Comparison of ENCODE assay signal across 21 cellular contexts in genomic region chr1:16087733-16088132, GRCh38. TPM values are rescaled to one million over a fixed set of nuclear protein-coding genes. Genes with fewer than 3 reads are reported as not detected.
A peak's percentile ranks its signal among the peaks of the same experiment; 100 is the strongest.
DNase-seq lines count a peak whose midpoint lies in the region; ATAC-seq, FAIRE-seq and TF ChIP-seq lines count a peak whose summit lies in the region.
"Had no signal": no experiment of that assay in that cellular context is flagged by ENCODE, and none has a peak within 500 bp of the region (broad histone marks: within the 10 kb centered on the region; RNA-seq: fewer than 3 reads in every experiment).

No MANE protein-coding gene starts in this region.

- TF ChIP-seq RAD21 in K562 (CRISPR knock-in tag; conservative IDR thresholded peaks at IDR 0.05 in 1 of 2, IDR thresholded peaks at IDR 0.05 in 1 of 2): no peak

- CTCF ChIA-PET in K562 (lab: Yijun Ruan, JAX; ENCODE audit: low intra/inter-chr PET ratio): interaction anchor here (0.6 kb wide), 1 partner anchor 9 kb away, joined by 3 read pairs; no protein-coding TSS in a partner anchor

- POLR2A ChIA-PET in K562 (lab: Yijun Ruan, JAX): interaction anchor here (0.6 kb wide), 1 partner anchor 94 kb away, joined by 3 read pairs; no protein-coding TSS in a partner anchor

- no peaks in the 10 kb centered on the region; the same call in 1 of the 2 replicates for H3K27me3 ChIP-seq in H9 (ENCODE audit: insufficient read depth, low read length)
- H3K27me3 ChIP-seq in K562 (ENCODE audit: control insufficient read depth in 2 of 2, insufficient read depth in 2 of 2, low read length in 2 of 2): no peaks in the 10 kb centered on the region; a peak in 1 of 5 replicates
- H3K27me3 ChIP-seq in mesendoderm (ENCODE audit: insufficient read depth, low read length, poor library complexity): no peaks in the 10 kb centered on the region

- H3K9me3 ChIP-seq in H9 (ENCODE audit: control insufficient read depth, low read depth, low read length): no peaks in the 10 kb centered on the region
- no peaks in the 10 kb centered on the region for H3K9me3 ChIP-seq in K562 (replicated peaks; ENCODE audit: control insufficient read depth, insufficient read depth, low read depth, low read length)

- H2BK20ac ChIP-seq in H9 (ENCODE audit: low read depth, low read length, poor library complexity, severe bottlenecking): no peak overlapping the region

- in situ Hi-C loops in K562 (cut with MboI): no loop called here

- peaks cover 11 to 20% of the 10 kb centered on the region in 2 experiments for H3K4me1 Mint-ChIP-seq in H9

- no peak overlapping the region for H3K4me3 ChIP-seq in K562
- no peak overlapping the region for H3K4me3 ChIP-seq in mesendoderm (ENCODE audit: low read length)
- H3K4me3 ChIP-seq: GM12878, GM23248 had no signal

- H4K8ac ChIP-seq in H9 (replicated peaks; ENCODE audit: insufficient read length, low read depth, low read length): no peak overlapping the region
- no peak overlapping the region for H4K8ac ChIP-seq in mesendoderm (ENCODE audit: low read depth, low read length)

- H3K23me2 ChIP-seq in H9 (ENCODE audit: insufficient read length, low read depth, low read length, poor library complexity, severe bottlenecking): no peaks in the 10 kb centered on the region

- H3K4ac ChIP-seq in H9 (ENCODE audit: low read depth, low read length): no peak overlapping the region
- H3K4ac ChIP-seq in mesendoderm (ENCODE audit: low read depth, low read length): no peak overlapping the region

- no TSS peak for BruUV-seq in K562 (replicated peaks; lab: Mats Ljungman, UMichigan)

- H2AFZ ChIP-seq in H9 (ENCODE audit: low read length) (no peak overlapping the region), K562 (ENCODE audit: low read depth, low read length) (no peak overlapping the region; the same call in 1 of the 2 replicates)
- H2AFZ ChIP-seq: GM23248 had no signal

- TF ChIP-seq CTCF in H9 (conservative IDR thresholded peaks at IDR 0.05) (no peak), K562 (IDR thresholded peaks at IDR 0.05 in 2 of 3, conservative IDR thresholded peaks at IDR 0.05 in 1 of 3; ENCODE audit: insufficient read depth in 2 of 3, low read depth in 1 of 3, low read length in 3 of 3) (no peak)

- H3K79me1 ChIP-seq in H9 (ENCODE audit: insufficient read depth, low read depth, low read length, poor library complexity, severe bottlenecking): no peaks in the 10 kb centered on the region
- no peaks in the 10 kb centered on the region for H3K79me1 ChIP-seq in mesendoderm (ENCODE audit: low read length)

- H3K18ac ChIP-seq in H9 (ENCODE audit: insufficient read length, low read depth, low read length): no peak overlapping the region
- no peak overlapping the region for H3K18ac ChIP-seq in mesendoderm (ENCODE audit: low read length)

- H4K5ac ChIP-seq in H9 (ENCODE audit: insufficient read length, low read depth, low read length): no peak overlapping the region
- no peak overlapping the region for H4K5ac ChIP-seq in mesendoderm (ENCODE audit: low read length)

- DNase-seq in 8988T: peak; percentile 15
- DNase-seq in H9: peak; percentile 27
- DNase-seq in K562 (ENCODE audit: extremely low read depth in 1 of 4, low spot score in 3 of 4): no peak
- no peak for DNase-seq in mesendoderm
- no peak for DNase-seq in DMS 273 treated with DMSO at 0.1 percent for 48 hours (lab: John Stamatoyannopoulos, UW)
- DNase-seq in caudate nucleus (lab: John Stamatoyannopoulos, UW): no peak
- no peak for DNase-seq in NCI-H2081 (lab: John Stamatoyannopoulos, UW)
- DNase-seq: ACHN; AML-193; Calu3; CD4-positive, alpha-beta memory T cell; DMS79 treated with DMSO at 0.1 percent for 48 hours; GM23248; NCI-H1048; NCI-H1436 treated with DMSO at 0.1 percent for 48 hours; NCI-H2029 treated with DMSO at 0.1 percent for 48 hours; NCI-H510A treated with DMSO at 0.1 percent for 48 hours had no signal

- no peaks in the 10 kb centered on the region for H3K79me2 ChIP-seq in H9 (ENCODE audit: insufficient read depth, low read length)
- H3K79me2 ChIP-seq in K562 (ENCODE audit: control insufficient read depth, insufficient read depth, low read length): no peaks in the 10 kb centered on the region
- H3K79me2 ChIP-seq in mesendoderm (ENCODE audit: control insufficient read depth, insufficient read depth, low read length): no peaks in the 10 kb centered on the region

- H3T11ph ChIP-seq in H9 (ENCODE audit: low read length): no peak overlapping the region

- H3K56ac ChIP-seq in H9 (ENCODE audit: insufficient read length, low read depth, low read length) (no peak overlapping the region), mesendoderm (ENCODE audit: low read length) (peak overlapping the region; percentile 73)

- no peak overlapping the region for H2BK120ac ChIP-seq in H9 (ENCODE audit: low read depth, low read length, poor library complexity, severe bottlenecking)
- no peak overlapping the region for H2BK120ac ChIP-seq in mesendoderm (ENCODE audit: low read depth, low read length)

- H3K9me3 Mint-ChIP-seq in H9: no peaks in the 10 kb centered on the region
- H3K9me3 Mint-ChIP-seq: CD4-positive, alpha-beta memory T cell had no signal

- no peaks in the 10 kb centered on the region for H3K36me3 ChIP-seq in K562 (ENCODE audit: control insufficient read depth, insufficient read depth, low read length)
- no peaks in the 10 kb centered on the region for H3K36me3 ChIP-seq in mesendoderm (ENCODE audit: control insufficient read depth, insufficient read depth, low read length)

- no peaks in the 10 kb centered on the region for H3K36me3 Mint-ChIP-seq in H9 (ENCODE audit: insufficient read depth in 1 of 3, low read depth in 3 of 3)
- H3K36me3 Mint-ChIP-seq: CD4-positive, alpha-beta memory T cell had no signal

- H3K9ac ChIP-seq in H9 (ENCODE audit: extremely low read depth, insufficient read length, low read length) (no peak overlapping the region), K562 (ENCODE audit: insufficient read depth in 1 of 2, low read depth in 2 of 2, low read length in 2 of 2) (peak overlapping the region in 1 of 2 experiments; percentile 49; a peak in 2 of 4 replicates), mesendoderm (ENCODE audit: low read length) (peak overlapping the region; percentile 44)
- H3K9ac ChIP-seq: GM23248, KMS-11 had no signal

- no peak overlapping the region for H3K14ac ChIP-seq in H9 (ENCODE audit: insufficient read depth, low read length)

- H2BK15ac ChIP-seq in H9 (ENCODE audit: low read depth, low read length) (no peak overlapping the region), mesendoderm (replicated peaks; ENCODE audit: low read depth) (no peak overlapping the region)

- no peak for TF ChIP-seq EP300 in K562 (IDR thresholded peaks at IDR 0.05; ENCODE audit: low read length)

- H3K27ac ChIP-seq in H9 (ENCODE audit: insufficient read length, low read depth, low read length) (no peak overlapping the region), K562 (ENCODE audit: extremely low read depth, low read depth, low read length) (no peak overlapping the region), mesendoderm (ENCODE audit: low read depth, low read length) (no peak overlapping the region), caudate nucleus (ENCODE audit: low read depth, low read length) (no peak overlapping the region)
- H3K27ac ChIP-seq: GM23248, KMS-11 had no signal

- peaks cover 2% of the 10 kb centered on the region for H3K27me3 Mint-ChIP-seq in H9 (ENCODE audit: low read depth)
- H3K27me3 Mint-ChIP-seq: CD4-positive, alpha-beta memory T cell had no signal

- no peak for TF ChIP-seq POLR2A in K562 (conservative IDR thresholded peaks at IDR 0.05)

- FAIRE-seq in K562 (lab: Jason Lieb, UNC): no peak
- FAIRE-seq: G401.6, GM12878 had no signal

- WGBS in H9 (ENCODE audit: extremely low coverage, insufficient read length, low lambda C conversion rate): no CpG with 5 or more reads among the region's 7 CpGs
- 41% methylated on average over 7 of the region's 7 CpGs for WGBS in K562 (ENCODE audit: insufficient coverage, low coverage, missing lambda C conversion rate)
- WGBS in mesendoderm (ENCODE audit: extremely low coverage, insufficient coverage, low lambda C conversion rate): no CpG with 5 or more reads among the region's 7 CpGs

- no peaks in the 10 kb centered on the region for H4K20me1 ChIP-seq in H9 (ENCODE audit: control insufficient read depth, insufficient read depth, insufficient read length)
- H4K20me1 ChIP-seq in K562 (replicated peaks; ENCODE audit: control insufficient read depth, insufficient read depth, low read length): no peaks in the 10 kb centered on the region

- H2BK5ac ChIP-seq in H9 (ENCODE audit: insufficient read length, low read length): no peak overlapping the region
- H2BK5ac ChIP-seq in mesendoderm (ENCODE audit: low read length): peak overlapping the region; percentile 76

- no peak overlapping the region for H4K91ac ChIP-seq in H9 (ENCODE audit: insufficient read length, low read depth, low read length)

- no peaks in the 10 kb centered on the region for H3K9me1 ChIP-seq in K562 (ENCODE audit: control insufficient read depth, insufficient read depth, low read length)

- H3K4me1 ChIP-seq in H9 (ENCODE audit: insufficient read depth, low read length) (no peaks in the 10 kb centered on the region), K562 (replicated peaks in 1 of 2; ENCODE audit: control insufficient read depth in 2 of 2, insufficient read depth in 2 of 2, low read length in 2 of 2) (peaks cover 10 to 26% of the 10 kb centered on the region in 2 experiments; a peak in 4 of 5 replicates), mesendoderm (ENCODE audit: control insufficient read depth, low read depth, low read length) (peaks cover 6% of the 10 kb centered on the region)

- H2AK5ac ChIP-seq in H9 (ENCODE audit: insufficient read length, low read length): no peak overlapping the region
- H2AK5ac ChIP-seq in mesendoderm (ENCODE audit: low read length): peak overlapping the region; percentile 9

- H3K4me3 Mint-ChIP-seq in H9: no peak overlapping the region
- H3K4me3 Mint-ChIP-seq: CD4-positive, alpha-beta memory T cell had no signal

- no peak overlapping the region for H2BK12ac ChIP-seq in H9 (ENCODE audit: insufficient read length, low read depth, low read length)

- H3K27ac Mint-ChIP-seq in H9: no peak overlapping the region; a peak in 1 of 7 replicates
- H3K27ac Mint-ChIP-seq: CD4-positive, alpha-beta memory T cell had no signal

- H3K23ac ChIP-seq in H9 (ENCODE audit: insufficient read length, low read depth, low read length) (no peak overlapping the region), mesendoderm (ENCODE audit: low read length) (peak overlapping the region; percentile 9)

- H3K4me2 ChIP-seq in H9 (ENCODE audit: insufficient read depth, insufficient read length, low read length) (no peak overlapping the region), K562 (ENCODE audit: insufficient read depth, low read length) (no peak overlapping the region), mesendoderm (ENCODE audit: low read length) (no peak overlapping the region)
- H3K4me2 ChIP-seq: KMS-11 had no signal

- no peak for ATAC-seq in K562
- no peak for ATAC-seq in GM18868 (IDR thresholded peaks at IDR 0.05; ENCODE audit: unreplicated experiment)
- ATAC-seq: GM12878 had no signal

- intact Hi-C loops in K562 (cut with micrococcal nuclease): no loop called here

RNA-seq across cellular contexts. Expression of gene FAM131C, which starts 14.3 kb away (rescaled TPM):
- 0.48 and 0.61 TPM in 2 replicates for total RNA-seq in H9 (2021)
- total RNA-seq in K562 (2011; cell fraction: chromatin; rRNA removed; ENCODE audit: low replicate concordance): 0.23 TPM in 1 of 2 replicates, not detected in the other
- not detected in 2 replicates for total RNA-seq in K562 (2011; cell fraction: nucleolus; rRNA removed)
- not detected in 2 replicates for total RNA-seq in K562 (2011; cell fraction: nucleoplasm; rRNA removed)
- total RNA-seq in K562 (2014; rRNA removed): not detected in 2 replicates
- not detected in 2 replicates for total RNA-seq in K562 (2014; rRNA removed; fragmentation: Illumina TruSeq; extraction: Trizol)
- not detected in 2 replicates for total RNA-seq in K562 (2015; rRNA removed; fragmentation: Illumina TruSeq; extraction: Trizol)
- total RNA-seq in K562 (2021): 0.16 and 0.18 TPM in 2 replicates
- polyA plus RNA-seq in K562 (2011; rRNA removed): 0.10 and 0.12 TPM in 2 replicates
- polyA plus RNA-seq in K562 (2011; cell fraction: cytosol; rRNA removed): 0.18 and 0.64 TPM in 2 replicates
- 0.17 and 0.18 TPM in 2 replicates for polyA plus RNA-seq in K562 (2011; cell fraction: nucleus; rRNA removed)
- polyA plus RNA-seq in K562 (2012): 0.07 and 0.32 TPM in 2 replicates
- 0.11 TPM in 1 of 2 replicates, not detected in the other for polyA plus RNA-seq in K562 (2014; fragmentation: Illumina TruSeq; extraction: Trizol)
- polyA plus RNA-seq in K562 (2014; fragmentation: Nextera tagmentation; extraction: Ambion mirVana): not detected
- 0.29 TPM in 1 of 2 replicates, not detected in the other for polyA plus RNA-seq in K562 (2014; rRNA removed)
- not detected in 2 replicates for polyA minus RNA-seq in K562 (2011; rRNA and poly(A)+ RNA removed)
- polyA minus RNA-seq in K562 (2011; cell fraction: cytosol; rRNA and poly(A)+ RNA removed): 0.86 TPM in 1 of 2 replicates, not detected in the other
- 0.13 TPM in 1 of 2 replicates, not detected in the other for polyA minus RNA-seq in K562 (2011; cell fraction: nucleus; rRNA and poly(A)+ RNA removed)
- polyA plus RNA-seq in mesendoderm (2013, experiment 1 of 2): 0.25 TPM
- polyA plus RNA-seq in mesendoderm (2013, experiment 2 of 2): 0.20 TPM
- total RNA-seq: CD4-positive, alpha-beta memory T cell; GM12878 had no signal

RNA-seq across cellular contexts. Expression of gene CLCNKB, which starts 44.2 kb away (rescaled TPM):
- total RNA-seq in H9 (2021): 1.7 and 1.8 TPM in 2 replicates
- total RNA-seq in K562 (2011; cell fraction: chromatin; rRNA removed; ENCODE audit: low replicate concordance): 1.2 and 5.1 TPM in 2 replicates
- 3.3 and 5.3 TPM in 2 replicates for total RNA-seq in K562 (2011; cell fraction: nucleolus; rRNA removed)
- 1.8 and 2.3 TPM in 2 replicates for total RNA-seq in K562 (2011; cell fraction: nucleoplasm; rRNA removed)
- total RNA-seq in K562 (2014; rRNA removed): 0.64 and 1.6 TPM in 2 replicates
- 0.32 and 0.40 TPM in 2 replicates for total RNA-seq in K562 (2014; rRNA removed; fragmentation: Illumina TruSeq; extraction: Trizol)
- 0.19 and 0.29 TPM in 2 replicates for total RNA-seq in K562 (2015; rRNA removed; fragmentation: Illumina TruSeq; extraction: Trizol)
- total RNA-seq in K562 (2021): 1.1 TPM in 2 replicates
- 1.4 and 4.0 TPM in 2 replicates for polyA plus RNA-seq in K562 (2011; rRNA removed)
- polyA plus RNA-seq in K562 (2011; cell fraction: cytosol; rRNA removed): 3.6 and 5.5 TPM in 2 replicates
- polyA plus RNA-seq in K562 (2011; cell fraction: nucleus; rRNA removed): 22.9 and 26.0 TPM in 2 replicates
- polyA plus RNA-seq in K562 (2012): 0.48 and 1.8 TPM in 2 replicates
- 0.97 and 1.1 TPM in 2 replicates for polyA plus RNA-seq in K562 (2014; fragmentation: Illumina TruSeq; extraction: Trizol)
- polyA plus RNA-seq in K562 (2014; fragmentation: Nextera tagmentation; extraction: Ambion mirVana): under 1 TPM; 0.08 to 0.49 TPM
- 1.2 and 1.7 TPM in 2 replicates for polyA plus RNA-seq in K562 (2014; rRNA removed)
- 0.99 and 1.2 TPM in 2 replicates for polyA minus RNA-seq in K562 (2011; rRNA and poly(A)+ RNA removed)
- 1.0 TPM in 1 of 2 replicates, not detected in the other for polyA minus RNA-seq in K562 (2011; cell fraction: cytosol; rRNA and poly(A)+ RNA removed)
- polyA minus RNA-seq in K562 (2011; cell fraction: nucleus; rRNA and poly(A)+ RNA removed): 1.5 and 2.3 TPM in 2 replicates
- 0.86 TPM for polyA plus RNA-seq in mesendoderm (2013, experiment 1 of 2)
- polyA plus RNA-seq in mesendoderm (2013, experiment 2 of 2): 0.74 TPM
- total RNA-seq: Calu3; CD4-positive, alpha-beta memory T cell; GM12878; GM23248 had no signal
- polyA plus RNA-seq: CD4-positive, alpha-beta memory T cell; GM23248 had no signal

Comparison
In these comparisons a context has a peak if more than half of its experiments do, and no peak if none do; other contexts are left out.
1. DNase-seq: peak in 8988T (single experiment) and H9 (single experiment); none in K562 (0 of 4), mesendoderm (single experiment), DMS 273 treated with DMSO at 0.1 percent for 48 hours (single experiment), caudate nucleus (0 of 61) and NCI-H2081 (0 of 2).